Comparison of ENCODE assay signal across 11 cellular contexts in the genomic region with DNA sequence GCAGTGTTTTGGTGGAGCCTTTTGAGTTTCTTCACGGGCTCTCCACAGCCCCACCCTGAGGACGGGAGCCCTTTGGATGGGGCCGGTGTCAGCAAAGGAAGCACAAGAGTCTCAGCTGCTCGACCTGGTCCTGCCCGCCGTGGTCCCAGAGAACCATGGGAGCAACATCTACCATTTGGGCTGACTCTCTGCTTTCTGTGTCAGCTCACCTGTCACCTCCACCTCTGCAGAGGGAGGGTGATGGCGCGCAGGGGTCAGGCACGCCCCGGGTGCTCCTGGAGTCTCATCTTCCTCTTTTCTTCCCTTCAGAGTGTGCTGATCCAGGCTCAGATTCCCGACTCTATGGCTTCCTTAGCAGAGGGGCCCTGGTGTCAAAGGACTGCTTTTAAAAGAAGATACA.
DNase-seq lines count a peak whose midpoint lies in the region; ATAC-seq and TF ChIP-seq lines count a peak whose summit lies in the region.
"Had no signal": no experiment of that assay in that cellular context is flagged by ENCODE, and none has a peak within 500 bp of the region (broad histone marks: within the 10 kb centered on the region; RNA-seq: fewer than 3 reads in every experiment).

No MANE protein-coding gene starts in this region.

- H3F3A ChIP-seq in neural progenitor cell (ENCODE audit: low read depth), result no peaks in the 10 kb centered on the region

- H2BK20ac ChIP-seq in IMR-90 (ENCODE audit: low read depth, low read length), result peak overlapping the region; percentile 94

- CTCF ChIA-PET in IMR-90 (lab: Yijun Ruan, JAX), result no interaction called here

- peak overlapping the region; percentile 87 to 90 for H4K8ac ChIP-seq in IMR-90 (ENCODE audit: low read depth in 2 of 2, low read length in 2 of 2)

- dilution Hi-C loops in IMR-90 (cut with HindIII; ENCODE audit: low sequenced_read_pairs, unreplicated experiment), result no loop called here

- peak overlapping the region; percentile 97 for H3K18ac ChIP-seq in IMR-90 (ENCODE audit: low read depth, low read length)

- peak overlapping the region; percentile 13 to 72 for H3K27ac Mint-ChIP-seq in effector memory CD8-positive, alpha-beta T cell
- no peak overlapping the region for H3K27ac Mint-ChIP-seq in neural progenitor cell

- BruUV-seq in IMR-90 (replicated peaks; lab: Mats Ljungman, UMichigan), result no TSS peak

- peak overlapping the region; percentile 92 for H2BK120ac ChIP-seq in IMR-90 (ENCODE audit: low read depth, low read length)

- H4K20me1 ChIP-seq in BLaER1 treated with 17β-estradiol and CSF1 and Interleukin-3, amounts not matched to agents 10 nM and 100 nM, result no peaks in the 10 kb centered on the region
- no peaks in the 10 kb centered on the region; the same call in 1 of the 2 replicates for H4K20me1 ChIP-seq in IMR-90 (ENCODE audit: insufficient read depth, low read length)
- no peaks in the 10 kb centered on the region for H4K20me1 ChIP-seq in neural progenitor cell (ENCODE audit: low read depth)

- no peaks in the 10 kb centered on the region for H3K9me3 Mint-ChIP-seq in effector memory CD8-positive, alpha-beta T cell
- H3K9me3 Mint-ChIP-seq in neural progenitor cell, result no peaks in the 10 kb centered on the region

- peak overlapping the region; percentile 96 for H3K14ac ChIP-seq in IMR-90 (replicated peaks; ENCODE audit: low read depth, low read length)

- intact Hi-C loops in IMR-90 (cut with micrococcal nuclease), result loop anchor here (5.0 kb wide), 1 partner anchor 41 kb away; no protein-coding TSS in a partner anchor

- peak overlapping the region; percentile 45 to 92 (median 85) for H3K4me2 ChIP-seq in BLaER1 treated with 17β-estradiol and CSF1 and Interleukin-3, amounts not matched to agents 10 nM and 100 nM
- no peak overlapping the region for H3K4me2 ChIP-seq in IMR-90 (ENCODE audit: low read depth, low read length)
- peak overlapping the region; percentile 14 for H3K4me2 ChIP-seq in neural progenitor cell

- H3K4ac ChIP-seq in IMR-90 (ENCODE audit: low read depth, low read length), result peak overlapping the region; percentile 95

- H4K91ac ChIP-seq in IMR-90 (ENCODE audit: insufficient read depth, low read depth, low read length), result peak overlapping the region; percentile 96

- no peak overlapping the region for H2AK9ac ChIP-seq in IMR-90 (replicated peaks; ENCODE audit: low read depth, low read length, poor library complexity)

- H3K9me1 ChIP-seq in IMR-90 (ENCODE audit: insufficient read depth, low read length), result peaks cover 4% of the 10 kb centered on the region

- no CpG with 5 or more reads among the region's 11 CpGs for WGBS in IMR-90 (ENCODE audit: extremely low coverage in 2 of 2, insufficient read length in 1 of 2), 2 experiments

- H3K4me3 Mint-ChIP-seq in effector memory CD8-positive, alpha-beta T cell, result no peak overlapping the region
- no peak overlapping the region for H3K4me3 Mint-ChIP-seq in neural progenitor cell

- peak overlapping the region; percentile 95 for H2BK5ac ChIP-seq in IMR-90 (ENCODE audit: low read depth, low read length, poor library complexity, severe bottlenecking)

- H3K27me3 ChIP-seq in BLaER1 treated with 17β-estradiol and CSF1 and Interleukin-3, amounts not matched to agents 10 nM and 100 nM, result 0 out of 22 replicates have a peak, but pooled peaks cover 0 to 7% (median 0%) of the 10 kb centered on the region in 11 experiments
- H3K27me3 ChIP-seq in IMR-90 (ENCODE audit: control insufficient read depth, insufficient read depth, low read length) (no peaks in the 10 kb centered on the region), neural progenitor cell (no peaks in the 10 kb centered on the region)

- TF ChIP-seq CTCF in IMR-90 (conservative IDR thresholded peaks at IDR 0.05; ENCODE audit: low read depth, low read length) (no peak), neural progenitor cell (IDR thresholded peaks at IDR 0.05) (no peak)

- H3K4me3 ChIP-seq in BLaER1 treated with 17β-estradiol and CSF1 and Interleukin-3, amounts not matched to agents 10 nM and 100 nM, result peak overlapping the region in 2 of 10 experiments; percentile 9 to 13; a peak in 3 of 20 replicates
- H3K4me3 ChIP-seq in IMR-90 (ENCODE audit: insufficient read depth, low read depth, low read length) (no peak overlapping the region), neural progenitor cell (no peak overlapping the region)

- DNase-seq in IMR-90, result no peak
- DNase-seq in effector memory CD8-positive, alpha-beta T cell, result no peak
- no peak for DNase-seq in neural progenitor cell (ENCODE audit: low spot score)
- DNase-seq in DMS53 (lab: John Stamatoyannopoulos, UW), result no peak
- DNase-seq in NCI-H2029 treated with DMSO at 0.1 percent for 48 hours (lab: John Stamatoyannopoulos, UW), result no peak
- DNase-seq in dermis blood vessel endothelial cell, result no peak
- DNase-seq: activated gamma-delta T cell, DMS 273 treated with DMSO at 0.1 percent for 48 hours, substantia nigra had no signal

- H3K36me3 Mint-ChIP-seq in effector memory CD8-positive, alpha-beta T cell (ENCODE audit: insufficient read depth), result peaks cover 4% of the 10 kb centered on the region
- H3K36me3 Mint-ChIP-seq in neural progenitor cell, result no peaks in the 10 kb centered on the region

- POLR2A ChIA-PET in IMR-90 (lab: Charles Lee; ENCODE audit: unreplicated experiment), result no interaction called here

- H3K9me3 ChIP-seq in BLaER1 treated with 17β-estradiol and CSF1 and Interleukin-3, amounts not matched to agents 10 nM and 100 nM (replicated peaks in 1 of 11), result no peaks in the 10 kb centered on the region
- H3K9me3 ChIP-seq in IMR-90 (ENCODE audit: control insufficient read depth, insufficient read depth, low read length), result no peaks in the 10 kb centered on the region
- H3K9me3 ChIP-seq in neural progenitor cell (ENCODE audit: low read depth), result no peaks in the 10 kb centered on the region

- H3K4me1 ChIP-seq in BLaER1 treated with 17β-estradiol and CSF1 and Interleukin-3, amounts not matched to agents 10 nM and 100 nM, result peaks cover 64 to 75% (median 71%) of the 10 kb centered on the region in 10 experiments
- H3K4me1 ChIP-seq in IMR-90 (ENCODE audit: control insufficient read depth, insufficient read depth, low read length), result peaks cover 26% of the 10 kb centered on the region
- peaks cover 8% of the 10 kb centered on the region for H3K4me1 ChIP-seq in neural progenitor cell

- H2AFZ ChIP-seq in IMR-90 (replicated peaks; ENCODE audit: low read length, poor library complexity) (peak overlapping the region; percentile 23), neural progenitor cell (replicated peaks) (no peak overlapping the region)

- peak overlapping the region; percentile 98 for H4K5ac ChIP-seq in IMR-90 (ENCODE audit: low read depth, low read length)

- H3K4me1 Mint-ChIP-seq in effector memory CD8-positive, alpha-beta T cell (ENCODE audit: low read depth in 2 of 2), result peaks cover 3 to 9% of the 10 kb centered on the region in 2 donors
- peaks cover 19% of the 10 kb centered on the region for H3K4me1 Mint-ChIP-seq in neural progenitor cell

- peak overlapping the region; percentile 80 to 97 (median 87); a peak in 21 of 22 replicates for H3K27ac ChIP-seq in BLaER1 treated with 17β-estradiol and CSF1 and Interleukin-3, amounts not matched to agents 10 nM and 100 nM
- H3K27ac ChIP-seq in IMR-90 (ENCODE audit: insufficient read depth, low read length) (peak overlapping the region; percentile 97), neural progenitor cell (no peak overlapping the region)

- H3K79me2 ChIP-seq in neural progenitor cell (ENCODE audit: low read depth), result no peaks in the 10 kb centered on the region

- peak overlapping the region in 10 of 11 experiments; percentile 35 to 85 (median 74); a peak in 18 of 22 replicates for H3K9ac ChIP-seq in BLaER1 treated with 17β-estradiol and CSF1 and Interleukin-3, amounts not matched to agents 10 nM and 100 nM
- peak overlapping the region; percentile 67; the same call in 1 of the 2 replicates for H3K9ac ChIP-seq in IMR-90 (ENCODE audit: low read depth, low read length)
- H3K9ac ChIP-seq in neural progenitor cell, result no peak overlapping the region

- H2BK15ac ChIP-seq in IMR-90 (ENCODE audit: low read depth, low read length), result peak overlapping the region; percentile 89; the same call in 1 of the 3 replicates

- H3K23ac ChIP-seq in IMR-90 (ENCODE audit: low read depth, low read length), result peak overlapping the region; percentile 64; the same call in 1 of the 2 replicates

- TF ChIP-seq POLR2A in IMR-90 (IDR thresholded peaks at IDR 0.05; ENCODE audit: low read depth, low read length), result no peak

- in situ Hi-C loops in IMR-90 (cut with MboI; ENCODE audit: low sequenced_read_pairs), result no loop called here

- no peaks in the 10 kb centered on the region; a peak in 1 of 4 replicates for H3K79me1 ChIP-seq in IMR-90 (ENCODE audit: low read depth in 1 of 2, low read length in 2 of 2)

- TF ChIP-seq RAD21 in IMR-90 (IDR thresholded peaks at IDR 0.05; ENCODE audit: low read length), result no peak

- no peaks in the 10 kb centered on the region for H3K27me3 Mint-ChIP-seq in effector memory CD8-positive, alpha-beta T cell
- peaks cover 21% of the 10 kb centered on the region for H3K27me3 Mint-ChIP-seq in neural progenitor cell (ENCODE audit: insufficient read depth, low read depth)

- ATAC-seq in IMR-90 (ENCODE audit: low read depth) (no peak), HG03439 (IDR thresholded peaks at IDR 0.05; ENCODE audit: unreplicated experiment) (no peak)
- no peak for ATAC-seq in effector memory CD8-positive, alpha-beta T cell (replicated peaks)

- H2AK5ac ChIP-seq in IMR-90 (ENCODE audit: low read depth, low read length), result peak overlapping the region; percentile 99

- H3K56ac ChIP-seq in IMR-90 (ENCODE audit: extremely low read depth, insufficient read depth, low read length), result no peak overlapping the region

- no peaks in the 10 kb centered on the region for H3K36me3 ChIP-seq in BLaER1 treated with 17β-estradiol and CSF1 and Interleukin-3, amounts not matched to agents 10 nM and 100 nM
- H3K36me3 ChIP-seq in IMR-90 (ENCODE audit: control insufficient read depth, insufficient read depth, low read length), result peaks cover 5% of the 10 kb centered on the region; the same call in 1 of the 2 replicates
- no peaks in the 10 kb centered on the region for H3K36me3 ChIP-seq in neural progenitor cell

TF ChIP-seq in IMR-90, 13 proteins besides CTCF, POLR2A, EP300 and RAD21 (continues in another document):
- TF ChIP-seq MAZ (IDR thresholded peaks at IDR 0.05; ENCODE audit: borderline replicate concordance, low read depth, low read length) (no peak), CEBPB (IDR thresholded peaks at IDR 0.05; ENCODE audit: low read depth, low read length) (no peak), RCOR1 (IDR thresholded peaks at IDR 0.05; ENCODE audit: insufficient replicate concordance, low read length) (no peak), USF2 (IDR thresholded peaks at IDR 0.05; ENCODE audit: low read depth, low read length) (no peak), MXI1 (IDR thresholded peaks at IDR 0.05; ENCODE audit: borderline replicate concordance, low read depth, low read length) (no peak)
